8 cellular contexts compared by ENCODE assay signal in the genomic region with DNA sequence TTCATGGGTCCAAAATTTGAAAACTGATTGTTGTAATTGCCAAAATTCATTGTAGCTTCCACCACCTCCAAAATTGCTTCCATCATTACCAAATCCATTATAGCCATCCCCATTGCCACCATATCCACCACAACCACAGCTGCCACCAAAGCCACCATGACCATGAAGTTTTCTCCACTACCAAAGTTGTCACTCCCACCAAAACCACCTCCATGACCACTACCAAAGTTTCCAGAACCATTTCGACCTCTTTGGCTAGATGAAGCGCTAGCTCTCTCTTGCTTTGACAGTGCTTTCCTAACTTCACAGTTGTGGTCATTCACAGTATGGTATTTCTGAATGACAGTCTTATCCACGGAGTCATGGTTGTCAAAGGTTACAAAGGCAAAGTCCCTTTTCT. TPM values are rescaled to one million over a fixed set of nuclear protein-coding genes. Genes with fewer than 3 reads are reported as not detected.
DNase-seq lines count a peak whose midpoint lies in the region; ATAC-seq, FAIRE-seq and TF ChIP-seq lines count a peak whose summit lies in the region.
"Not testable (repeated sequence)": the region's sequence is repeated elsewhere in the genome, so short reads cannot be mapped to it uniquely, and the experiment has no call there.

No MANE protein-coding gene starts in this region.

- not testable (repeated sequence) for FAIRE-seq in GM12878 (lab: Jason Lieb, UNC)

- TF ChIP-seq EP300 in GM12878 (IDR thresholded peaks at IDR 0.05; ENCODE audit: borderline replicate concordance in 1 of 2, control insufficient read depth in 1 of 2, low read depth in 2 of 2, low read length in 2 of 2), result not testable (repeated sequence)

- not testable (repeated sequence) for H3K36me3 ChIP-seq in GM12878 (ENCODE audit: control insufficient read depth in 2 of 2, insufficient read depth in 2 of 2, low read length in 1 of 2); spleen

- ATAC-seq in CD4-positive, alpha-beta T cell (ENCODE audit: poor library complexity); activated CD4-positive, alpha-beta T cell treated with anti-CD3 and anti-CD28 coated beads for 36 hours; GM12878: not testable (repeated sequence)

- H2AFZ ChIP-seq in GM12878 (ENCODE audit: control insufficient read depth, low read depth, low read length), result not testable (repeated sequence)

- H3K79me2 ChIP-seq in GM12878 (ENCODE audit: control insufficient read depth, insufficient read depth, low read length), result not testable (repeated sequence)

- H3K27ac Mint-ChIP-seq in CD4-positive, alpha-beta T cell, result not testable (repeated sequence)
- H3K27ac Mint-ChIP-seq in activated CD4-positive, alpha-beta T cell treated with anti-CD3 and anti-CD28 coated beads for 36 hours, result peak overlapping the region; percentile 79
- peak overlapping the region; percentile 91 for H3K27ac Mint-ChIP-seq in activated T-helper 2 cell treated with anti-CD3 and anti-CD28 coated beads, Interferon-gamma antibody, Interleukin-2, Interleukin-4, amounts not matched to agents 10 μg/mL and 5 μg/mL and 100 μg/mL, durations not matched to agents 14 hours and 24 hours and 36 hours
- peak overlapping the region; percentile 99 for H3K27ac Mint-ChIP-seq in stimulated activated naive CD8-positive, alpha-beta T cell treated with anti-CD3 and anti-CD28 coated beads, Interleukin-15, Interleukin-2, amounts not matched to agents 100 ng/mL and 50 ng/mL, for 24 hours

- H3K9ac ChIP-seq in GM12878 (ENCODE audit: control insufficient read depth, insufficient read depth, low read length), result not testable (repeated sequence)

- RAD21 ChIA-PET in GM12878 (lab: Charles Lee; ENCODE audit: unreplicated experiment), result interaction anchor here (1.9 kb wide), 1 partner anchor 11 kb away, joined by 6 read pairs; no protein-coding TSS in a partner anchor

- not testable (repeated sequence) for H3K36me3 Mint-ChIP-seq in CD4-positive, alpha-beta T cell (ENCODE audit: low read depth); activated T-helper 2 cell treated with anti-CD3 and anti-CD28 coated beads, Interferon-gamma antibody, Interleukin-2, Interleukin-4, amounts not matched to agents 10 μg/mL and 5 μg/mL and 100 μg/mL, durations not matched to agents 14 hours and 24 hours and 36 hours (ENCODE audit: low read depth)
- peaks cover 10% of the 10 kb centered on the region for H3K36me3 Mint-ChIP-seq in activated CD4-positive, alpha-beta T cell treated with anti-CD3 and anti-CD28 coated beads for 36 hours (ENCODE audit: low read depth)
- H3K36me3 Mint-ChIP-seq in stimulated activated naive CD8-positive, alpha-beta T cell treated with anti-CD3 and anti-CD28 coated beads, Interleukin-15, Interleukin-2, amounts not matched to agents 100 ng/mL and 50 ng/mL, for 24 hours (ENCODE audit: low read depth), result peaks cover 10% of the 10 kb centered on the region

- not testable (repeated sequence) for BruUV-seq in GM12878 (replicated peaks; lab: Mats Ljungman, UMichigan)

- H3K4me1 ChIP-seq in GM12878 (ENCODE audit: control insufficient read depth, insufficient read depth, low read length), result not testable (repeated sequence)
- H3K4me1 ChIP-seq in spleen, result peaks cover 0 to 42% (median 22%) of the 10 kb centered on the region in 6 donors

- peak overlapping the region; percentile 92 for H3K27ac ChIP-seq in CD4-positive, alpha-beta T cell (ENCODE audit: low read depth, low read length)
- H3K27ac ChIP-seq in GM12878 (ENCODE audit: control insufficient read depth, insufficient read depth), result not testable (repeated sequence)
- peak overlapping the region in 6 of 8 donors; percentile 8 to 81 (median 30) for H3K27ac ChIP-seq in spleen

- not testable (repeated sequence) for DNase-seq in CD4-positive, alpha-beta T cell; activated T-helper 2 cell treated with anti-CD3 and anti-CD28 coated beads, Interferon-gamma antibody, Interleukin-2, Interleukin-4, amounts not matched to agents 10 μg/mL and 5 μg/mL and 100 μg/mL, durations not matched to agents 14 hours and 24 hours and 36 hours (ENCODE audit: low spot score); GM12878 (ENCODE audit: low read depth, low spot score); spleen
- peak; percentile 63 for DNase-seq in activated CD4-positive, alpha-beta T cell treated with anti-CD3 and anti-CD28 coated beads for 36 hours
- DNase-seq in activated CD8-positive, alpha-beta memory T cell treated with anti-CD3 and anti-CD28 coated beads for 48 hours (ENCODE audit: low read depth in 2 of 3, low spot score in 2 of 3), result peak; percentile 54 to 77 (median 62)
- peak; percentile 4 for DNase-seq in stimulated activated CD8-positive, alpha-beta memory T cell treated with anti-CD3 and anti-CD28 coated beads, Interleukin-12 subunit alpha, Interleukin-12 subunit beta, amount 100 ng/mL, for 4 hours (ENCODE audit: low read depth)

- CTCF ChIA-PET in CD4-positive, alpha-beta T cell (lab: Charles Lee), result interaction anchor here (0.7 to 3.1 kb wide), 7 partner anchors 9 to 518 kb away, joined by 3 to 21 read pairs (median 4); a partner anchor contains a TSS
- CTCF ChIA-PET in activated CD4-positive, alpha-beta T cell treated with anti-CD3 and anti-CD28 coated beads for 36 hours (lab: Charles Lee), result interaction anchor here (0.8 to 2.4 kb wide), 4 partner anchors 10 to 113 kb away, joined by 4 to 12 read pairs (median 4); a partner anchor contains a TSS
- CTCF ChIA-PET in GM12878 (lab: Yijun Ruan, JAX), result interaction anchor here (0.7 to 1.2 kb wide), 2 partner anchors 10 to 11 kb away, joined by 3 to 4 read pairs; no protein-coding TSS in a partner anchor

- TF ChIP-seq POLR2A in GM12878 (IDR thresholded peaks at IDR 0.05; ENCODE audit: low read depth, low read length); spleen (IDR thresholded peaks at IDR 0.05): not testable (repeated sequence)

- SMC1A ChIA-PET in GM12878 (lab: Charles Lee; ENCODE audit: uncharacterized antibody, unreplicated experiment), result not testable (repeated sequence)

- H4K20me1 ChIP-seq in GM12878 (ENCODE audit: control insufficient read depth, insufficient read depth), result not testable (repeated sequence)

- not testable (repeated sequence) for H3K27me3 Mint-ChIP-seq in CD4-positive, alpha-beta T cell; activated CD4-positive, alpha-beta T cell treated with anti-CD3 and anti-CD28 coated beads for 36 hours; activated T-helper 2 cell treated with anti-CD3 and anti-CD28 coated beads, Interferon-gamma antibody, Interleukin-2, Interleukin-4, amounts not matched to agents 10 μg/mL and 5 μg/mL and 100 μg/mL, durations not matched to agents 14 hours and 24 hours and 36 hours (ENCODE audit: low read depth); stimulated activated naive CD8-positive, alpha-beta T cell treated with anti-CD3 and anti-CD28 coated beads, Interleukin-15, Interleukin-2, amounts not matched to agents 100 ng/mL and 50 ng/mL, for 24 hours

- not testable (repeated sequence) for H3K9me3 ChIP-seq in CD4-positive, alpha-beta T cell (ENCODE audit: control insufficient read depth, low read length); GM12878 (replicated peaks; ENCODE audit: control insufficient read depth, insufficient read depth, low read length); spleen

- H3K4me3 Mint-ChIP-seq in CD4-positive, alpha-beta T cell, result peak overlapping the region; percentile 58
- peak overlapping the region; percentile 36 for H3K4me3 Mint-ChIP-seq in activated CD4-positive, alpha-beta T cell treated with anti-CD3 and anti-CD28 coated beads for 36 hours
- not testable (repeated sequence) for H3K4me3 Mint-ChIP-seq in activated T-helper 2 cell treated with anti-CD3 and anti-CD28 coated beads, Interferon-gamma antibody, Interleukin-2, Interleukin-4, amounts not matched to agents 10 μg/mL and 5 μg/mL and 100 μg/mL, durations not matched to agents 14 hours and 24 hours and 36 hours (ENCODE audit: low read depth)
- peak overlapping the region; percentile 83 for H3K4me3 Mint-ChIP-seq in stimulated activated naive CD8-positive, alpha-beta T cell treated with anti-CD3 and anti-CD28 coated beads, Interleukin-15, Interleukin-2, amounts not matched to agents 100 ng/mL and 50 ng/mL, for 24 hours

- TF ChIP-seq CTCF in CD4-positive, alpha-beta T cell (IDR thresholded peaks at IDR 0.05); GM12878 (IDR thresholded peaks at IDR 0.05 in 2 of 3, conservative IDR thresholded peaks at IDR 0.05 in 1 of 3; ENCODE audit: control insufficient read depth in 2 of 3, extremely low read depth in 1 of 3, insufficient read depth in 1 of 3, low read depth in 3 of 3, low read length in 3 of 3); spleen (IDR thresholded peaks at IDR 0.05 in 8 of 11, conservative IDR thresholded peaks at IDR 0.05 in 3 of 11): not testable (repeated sequence)

- in situ Hi-C loops in GM12878 (cut with MboI), result not testable (repeated sequence)

- H3K9me3 Mint-ChIP-seq in CD4-positive, alpha-beta T cell; activated CD4-positive, alpha-beta T cell treated with anti-CD3 and anti-CD28 coated beads for 36 hours (ENCODE audit: low read depth); activated T-helper 2 cell treated with anti-CD3 and anti-CD28 coated beads, Interferon-gamma antibody, Interleukin-2, Interleukin-4, amounts not matched to agents 10 μg/mL and 5 μg/mL and 100 μg/mL, durations not matched to agents 14 hours and 24 hours and 36 hours; stimulated activated naive CD8-positive, alpha-beta T cell treated with anti-CD3 and anti-CD28 coated beads, Interleukin-15, Interleukin-2, amounts not matched to agents 100 ng/mL and 50 ng/mL, for 24 hours: not testable (repeated sequence)

- not testable (repeated sequence) for H3K27me3 ChIP-seq in CD4-positive, alpha-beta T cell (ENCODE audit: control insufficient read depth, insufficient read depth, low read length); GM12878 (replicated peaks in 1 of 2; ENCODE audit: control insufficient read depth in 2 of 2, insufficient read depth in 2 of 2, low read length in 1 of 2); spleen (replicated peaks in 1 of 7)

- POLR2A ChIA-PET in CD4-positive, alpha-beta T cell (lab: Charles Lee), result interaction anchor here (0.9 to 8.6 kb wide), 5 partner anchors 10 to 77 kb away, joined by 3 to 70 read pairs (median 5); a partner anchor contains a TSS
- POLR2A ChIA-PET in activated CD4-positive, alpha-beta T cell treated with anti-CD3 and anti-CD28 coated beads for 36 hours (lab: Charles Lee), result interaction anchor here (0.7 to 1.0 kb wide), 2 partner anchors 67 to 78 kb away, joined by 4 to 7 read pairs; a partner anchor contains a TSS
- POLR2A ChIA-PET in GM12878 (lab: Charles Lee), result not testable (repeated sequence)

- not testable (repeated sequence) for TF ChIP-seq RAD21 in GM12878 (IDR thresholded peaks at IDR 0.05; ENCODE audit: insufficient read depth, low read depth, low read length)

- intact Hi-C loops in CD4-positive, alpha-beta T cell (cut with DNase I, micrococcal nuclease); GM12878 (cut with micrococcal nuclease; ENCODE audit: unreplicated experiment); spleen (cut with DNase I; ENCODE audit: low total_unique reads): not testable (repeated sequence)
- intact Hi-C loops in activated CD4-positive, alpha-beta T cell treated with anti-CD3 and anti-CD28 coated beads for 36 hours (cut with DNase I, micrococcal nuclease), result loop anchor here in 1 of 2 experiments (5.0 kb wide), 1 partner anchor 380 kb away; no protein-coding TSS in a partner anchor
- intact Hi-C loops in activated T-helper 2 cell treated with anti-CD3 and anti-CD28 coated beads, Interferon-gamma antibody, Interleukin-2, Interleukin-4, amounts not matched to agents 10 μg/mL and 5 μg/mL and 100 μg/mL, durations not matched to agents 14 hours and 24 hours and 36 hours (cut with micrococcal nuclease), result loop anchor here (5.0 kb wide), 1 partner anchor 1275 kb away; no protein-coding TSS in a partner anchor

- H3K4me2 ChIP-seq in GM12878 (ENCODE audit: control insufficient read depth, insufficient read depth), result not testable (repeated sequence)

- not testable (repeated sequence) for H3K4me3 ChIP-seq in GM12878, spleen

- H3K4me1 Mint-ChIP-seq in CD4-positive, alpha-beta T cell (ENCODE audit: low read depth), result peaks cover 49% of the 10 kb centered on the region
- H3K4me1 Mint-ChIP-seq in activated CD4-positive, alpha-beta T cell treated with anti-CD3 and anti-CD28 coated beads for 36 hours, result peaks cover 52% of the 10 kb centered on the region
- H3K4me1 Mint-ChIP-seq in activated T-helper 2 cell treated with anti-CD3 and anti-CD28 coated beads, Interferon-gamma antibody, Interleukin-2, Interleukin-4, amounts not matched to agents 10 μg/mL and 5 μg/mL and 100 μg/mL, durations not matched to agents 14 hours and 24 hours and 36 hours (ENCODE audit: low read depth), result peaks cover 25% of the 10 kb centered on the region
- H3K4me1 Mint-ChIP-seq in stimulated activated naive CD8-positive, alpha-beta T cell treated with anti-CD3 and anti-CD28 coated beads, Interleukin-15, Interleukin-2, amounts not matched to agents 100 ng/mL and 50 ng/mL, for 24 hours (ENCODE audit: low read depth), result peaks cover 43% of the 10 kb centered on the region

- 44% methylated on average over 3 of the region's 3 CpGs for WGBS in GM12878 (ENCODE audit: insufficient coverage, insufficient replicate concordance, low lambda C conversion rate, missing lambda C conversion rate)
- 70 to 83% (median 82%) methylated on average over 3 of the region's 3 CpGs for WGBS in spleen, 5 donors

RNA-seq across cellular contexts. Expression of a gene that starts 38.3 kb away (rescaled TPM):
- total RNA-seq in CD4-positive, alpha-beta T cell, result 10 to 100 TPM in 1 of 2 experiments, 1 to 10 TPM in 1; 8.4 to 10.5 TPM
- 1 to 10 TPM; 2.3 to 2.7 TPM for total RNA-seq in activated CD4-positive, alpha-beta T cell treated with anti-CD3 and anti-CD28 coated beads for 36 hours
- 0.85 and 1.2 TPM in 2 replicates for total RNA-seq in activated T-helper 2 cell treated with anti-CD3 and anti-CD28 coated beads, Interferon-gamma antibody, Interleukin-2, Interleukin-4, amounts not matched to agents 10 μg/mL and 5 μg/mL and 100 μg/mL, durations not matched to agents 14 hours and 24 hours and 36 hours
- 10.8 and 18.1 TPM in 2 replicates for total RNA-seq in GM12878 (2013; cell fraction: nucleolus; rRNA removed)
- total RNA-seq in GM12878 (2014; rRNA removed), result 3.3 and 5.2 TPM in 2 replicates
- total RNA-seq in GM12878 (2014; rRNA removed; fragmentation: Illumina TruSeq; extraction: Trizol), result 2.4 and 3.5 TPM in 2 replicates
- total RNA-seq in GM12878 (2021), result 2.1 and 2.3 TPM in 2 replicates
- 2.8 TPM for polyA plus RNA-seq in GM12878 (2011; ENCODE audit: low read depth)
- polyA plus RNA-seq in GM12878 (2011; rRNA removed), result 5.5 and 7.3 TPM in 2 replicates
- 3.9 and 4.3 TPM in 2 replicates for polyA plus RNA-seq in GM12878 (2011; cell fraction: cytosol; rRNA removed)
- 2.6 and 2.7 TPM in 2 replicates for polyA plus RNA-seq in GM12878 (2011; cell fraction: nucleus; rRNA removed)
- polyA plus RNA-seq in GM12878 (2012), result 1.4 and 1.8 TPM in 2 replicates
- 3.4 and 3.7 TPM in 2 replicates for polyA plus RNA-seq in GM12878 (2014; fragmentation: Illumina TruSeq; extraction: Trizol)
- polyA plus RNA-seq in GM12878 (2014; fragmentation: Nextera tagmentation; extraction: Ambion mirVana), result 1 to 10 TPM; 6.3 to 6.5 TPM
- 2.4 and 2.7 TPM in 2 replicates for polyA plus RNA-seq in GM12878 (2014; rRNA removed)
- polyA plus RNA-seq in GM12878 (2016; fragmentation: Nextera tagmentation; extraction: Ambion mirVana), result 1 to 10 TPM; 4.0 to 4.5 TPM
- polyA minus RNA-seq in GM12878 (2011; rRNA and poly(A)+ RNA removed), result 5.2 and 5.6 TPM in 2 replicates
- polyA minus RNA-seq in GM12878 (2011; cell fraction: cytosol; rRNA and poly(A)+ RNA removed), result 2.5 and 3.9 TPM in 2 replicates
- polyA minus RNA-seq in GM12878 (2011; cell fraction: nucleus; rRNA and poly(A)+ RNA removed), result 4.2 and 5.7 TPM in 2 replicates
- total RNA-seq in spleen, result 10 to 100 TPM; 15.7 to 35.9 (median 30.3) TPM
- polyA plus RNA-seq in spleen, result 1 to 10 TPM; 2.0 to 5.1 (median 3.7) TPM
